Comparison of ENCODE assay signal across 18 cellular contexts in genomic region chr1:5503556-5504363, GRCh38.
"Had no signal": no experiment of that assay in that cellular context is flagged by ENCODE, and none has a peak within 500 bp of the region (broad histone marks: within the 10 kb centered on the region; RNA-seq: fewer than 3 reads in every experiment).

No MANE protein-coding gene starts in this region.

- H3K4me1 Mint-ChIP-seq: naive B cell; stimulated activated effector memory CD8-positive, alpha-beta T cell treated with anti-CD3 and anti-CD28 coated beads, Interleukin-12 subunit alpha, Interleukin-12 subunit beta, amount 100 ng/mL, for 72 hours had no signal

- H3K36me3 ChIP-seq: esophagus muscularis mucosa, gastroesophageal sphincter, heart left ventricle, ovary, right lobe of liver, thoracic aorta had no signal

- H3K4me3 Mint-ChIP-seq: naive B cell; stimulated activated effector memory CD8-positive, alpha-beta T cell treated with anti-CD3 and anti-CD28 coated beads, Interleukin-12 subunit alpha, Interleukin-12 subunit beta, amount 100 ng/mL, for 72 hours; T-helper 1 cell treated with Interleukin-12 subunit alpha and Interleukin-12 subunit beta and Interleukin-4 antibody, amounts not matched to agents 30 μg/mL and 1 μg/mL, for 36 hours had no signal

- H3K9me3 Mint-ChIP-seq: stimulated activated effector memory CD8-positive, alpha-beta T cell treated with anti-CD3 and anti-CD28 coated beads, Interleukin-12 subunit alpha, Interleukin-12 subunit beta, amount 100 ng/mL, for 72 hours; T-helper 1 cell treated with Interleukin-12 subunit alpha and Interleukin-12 subunit beta and Interleukin-4 antibody, amounts not matched to agents 30 μg/mL and 1 μg/mL, for 36 hours had no signal

- H3K27me3 ChIP-seq: ovary, right lobe of liver had no signal

- DNase-seq: activated CD4-positive, alpha-beta T cell treated with anti-CD3 and anti-CD28 coated beads, Interleukin-2, amount 50 U/mL, for 4 hours; activated CD4-positive, CD25-positive, alpha-beta regulatory T cell treated with anti-CD3 and anti-CD28 coated beads, Interleukin-2, amount 50 U/mL, for 72 hours; activated naive CD4-positive, alpha-beta T cell; effector CD4-positive, alpha-beta T cell; heart left ventricle; kidney glomerular epithelial cell; mesenchymal stem cell; mucosa of descending colon; naive B cell; right lobe of liver; stimulated activated CD4-positive, alpha-beta T cell treated with anti-CD3 and anti-CD28 coated beads, Interleukin-4, amount 100 ng/mL, for 24 hours had no signal

- H3K27ac ChIP-seq: heart left ventricle, ovary, right lobe of liver, VCaP had no signal

- H3K27ac Mint-ChIP-seq: stimulated activated effector memory CD8-positive, alpha-beta T cell treated with anti-CD3 and anti-CD28 coated beads, Interleukin-12 subunit alpha, Interleukin-12 subunit beta, amount 100 ng/mL, for 72 hours; T-helper 1 cell treated with Interleukin-12 subunit alpha and Interleukin-12 subunit beta and Interleukin-4 antibody, amounts not matched to agents 30 μg/mL and 1 μg/mL, for 36 hours had no signal

- ATAC-seq: gastroesophageal sphincter; mucosa of descending colon; right lobe of liver; stimulated activated effector memory CD8-positive, alpha-beta T cell treated with anti-CD3 and anti-CD28 coated beads, Interleukin-12 subunit alpha, Interleukin-12 subunit beta, amount 100 ng/mL, for 72 hours had no signal

- H3K4me3 ChIP-seq: esophagus muscularis mucosa, gastroesophageal sphincter, heart left ventricle, mucosa of descending colon, ovary, right lobe of liver, thoracic aorta had no signal

- H3K4me1 ChIP-seq: heart left ventricle, right lobe of liver had no signal

- H3K9me3 ChIP-seq: esophagus muscularis mucosa, gastroesophageal sphincter, heart left ventricle, mucosa of descending colon, ovary, right lobe of liver, thoracic aorta had no signal

- H3K36me3 Mint-ChIP-seq: naive B cell; stimulated activated effector memory CD8-positive, alpha-beta T cell treated with anti-CD3 and anti-CD28 coated beads, Interleukin-12 subunit alpha, Interleukin-12 subunit beta, amount 100 ng/mL, for 72 hours had no signal
